ENCODE assay signal across 10 cellular contexts in genomic region chr5:72598461-72599433, GRCh38.
A peak's percentile ranks its signal among the peaks of the same experiment; 100 is the strongest.
DNase-seq lines count a peak whose midpoint lies in the region; ATAC-seq, FAIRE-seq and TF ChIP-seq lines count a peak whose summit lies in the region.
"Had no signal": no experiment of that assay in that cellular context is flagged by ENCODE, and none has a peak within 500 bp of the region (broad histone marks: within the 10 kb centered on the region; RNA-seq: fewer than 3 reads in every experiment).

No MANE protein-coding gene starts in this region.

- CTCF ChIA-PET in A673 (lab: Charles Lee) (interaction anchor here (0.9 kb wide), 1 partner anchor 12 kb away, joined by 3 read pairs; no protein-coding TSS in a partner anchor), K562 (lab: Yijun Ruan, JAX; ENCODE audit: low intra/inter-chr PET ratio) (no interaction called here)

- TF ChIP-seq EP300 in K562 (IDR thresholded peaks at IDR 0.05; ENCODE audit: low read length), result no peak

- BruUV-seq in A673 (replicated peaks; lab: Mats Ljungman, UMichigan), result no TSS peak
- no TSS peak for BruUV-seq in K562 (replicated peaks; lab: Mats Ljungman, UMichigan)

- DNase-seq in A673 (ENCODE audit: low spot score) (peak; percentile 57), LHCN-M2 (ENCODE audit: low read depth) (peak; percentile 95), K562 (ENCODE audit: extremely low read depth in 1 of 4, low spot score in 3 of 4) (peak in 1 of 4 experiments; percentile 22), medulla oblongata (ENCODE audit: extremely low spot score) (peak; percentile 58), posterior cingulate gyrus (no peak), hepatic stellate cell (ENCODE audit: low spot score) (no peak), ACHN (no peak), NCI-H2196 (lab: John Stamatoyannopoulos, UW; ENCODE audit: unreplicated experiment) (no peak)
- DNase-seq: amygdala; CD8-positive, alpha-beta memory T cell had no signal

- H3K9me3 ChIP-seq in A673 (ENCODE audit: low read depth, low read length, poor library complexity, severe bottlenecking) (no peaks in the 10 kb centered on the region), K562 (replicated peaks; ENCODE audit: control insufficient read depth, insufficient read depth, low read depth, low read length) (peaks cover 15% of the 10 kb centered on the region)

- intact Hi-C loops in A673 (cut with micrococcal nuclease; ENCODE audit: unreplicated experiment) (no loop called here), K562 (cut with micrococcal nuclease) (loop anchor here (5.0 kb wide), 1 partner anchor 219 kb away; the partner anchor contains the start of gene TNPO1), posterior cingulate gyrus (cut with DNase I) (no loop called here)

- in situ Hi-C loops in K562 (cut with MboI), result no loop called here
- in situ Hi-C loops in ACHN (cut with HindIII; ENCODE audit: low pct_ligation_motif_present, low pct_unique_long_range_greater_than_20kb, low sequenced_read_pairs), result no loop called here

- peaks cover 9% of the 10 kb centered on the region for H3K4me1 ChIP-seq in A673 (ENCODE audit: insufficient read depth, low read length, poor library complexity, severe bottlenecking)
- H3K4me1 ChIP-seq in K562 (replicated peaks in 1 of 2; ENCODE audit: control insufficient read depth in 2 of 2, insufficient read depth in 2 of 2, low read length in 2 of 2), result peaks cover 10 to 38% of the 10 kb centered on the region in 2 experiments

- H3K4me2 ChIP-seq in K562 (ENCODE audit: insufficient read depth, low read length), result no peak overlapping the region

- H3K4me3 ChIP-seq in A673 (ENCODE audit: low read depth, low read length, poor library complexity, severe bottlenecking) (no peak overlapping the region), K562 (no peak overlapping the region)

- TF ChIP-seq CTCF in A673 (conservative IDR thresholded peaks at IDR 0.05; ENCODE audit: low read depth, low read length), result no peak
- no peak for TF ChIP-seq CTCF in K562 (IDR thresholded peaks at IDR 0.05 in 2 of 3, conservative IDR thresholded peaks at IDR 0.05 in 1 of 3; ENCODE audit: insufficient read depth in 2 of 3, low read depth in 1 of 3, low read length in 3 of 3)

- no peak for ATAC-seq in K562

- H3K27me3 ChIP-seq in A673 (replicated peaks; ENCODE audit: insufficient read depth, low read depth, low read length, poor library complexity) (no peaks in the 10 kb centered on the region), K562 (ENCODE audit: control insufficient read depth in 2 of 2, insufficient read depth in 2 of 2, low read length in 2 of 2) (no peaks in the 10 kb centered on the region)

- no peaks in the 10 kb centered on the region for H3K79me2 ChIP-seq in K562 (ENCODE audit: control insufficient read depth, insufficient read depth, low read length)

- 50% methylated on average over 7 of the region's 7 CpGs for WGBS in K562 (ENCODE audit: insufficient coverage, low coverage, missing lambda C conversion rate)

- FAIRE-seq in K562 (lab: Jason Lieb, UNC), result no peak

- H3K27ac ChIP-seq in A673 (ENCODE audit: low read depth, low read length, poor library complexity, severe bottlenecking) (no peak overlapping the region), K562 (ENCODE audit: extremely low read depth, low read depth, low read length) (peak overlapping the region; percentile 93; the same call in 2 of the 3 replicates)

- H3K9ac ChIP-seq in K562 (ENCODE audit: insufficient read depth in 1 of 2, low read depth in 2 of 2, low read length in 2 of 2), result no peak overlapping the region

- POLR2A ChIA-PET in A673 (lab: Charles Lee; ENCODE audit: low non-redundant PET), result no interaction called here
- POLR2A ChIA-PET in K562 (lab: Yijun Ruan, JAX), result interaction anchor here (0.7 to 1.7 kb wide), 3 partner anchors 11 to 227 kb away, joined by 3 to 10 read pairs (median 4); no protein-coding TSS in a partner anchor

- TF ChIP-seq POLR2A in K562 (conservative IDR thresholded peaks at IDR 0.05), result no peak

- H2AFZ ChIP-seq in K562 (ENCODE audit: low read depth, low read length), result no peak overlapping the region

- no peaks in the 10 kb centered on the region for H3K36me3 ChIP-seq in A673 (ENCODE audit: insufficient read depth, low read length, poor library complexity, severe bottlenecking)
- H3K36me3 ChIP-seq in K562 (ENCODE audit: control insufficient read depth, insufficient read depth, low read length), result peaks cover 3% of the 10 kb centered on the region; the same call in 1 of the 3 replicates

- no peak for TF ChIP-seq RAD21 in K562 (CRISPR knock-in tag; conservative IDR thresholded peaks at IDR 0.05 in 1 of 2, IDR thresholded peaks at IDR 0.05 in 1 of 2)

- H4K20me1 ChIP-seq in K562 (replicated peaks; ENCODE audit: control insufficient read depth, insufficient read depth, low read length), result no peaks in the 10 kb centered on the region

- no peaks in the 10 kb centered on the region for H3K9me1 ChIP-seq in K562 (ENCODE audit: control insufficient read depth, insufficient read depth, low read length)

TF ChIP-seq in K562, 482 proteins besides CTCF, POLR2A, EP300 and RAD21 (continues in another document):
- no peak for TF ChIP-seq STAT5A (IDR thresholded peaks at IDR 0.05; ENCODE audit: borderline replicate concordance, low read length)
- TF ChIP-seq DLX4 (CRISPR knock-in tag; IDR thresholded peaks at IDR 0.05), result no peak
- TF ChIP-seq FOS (IDR thresholded peaks at IDR 0.05; ENCODE audit: extremely low read depth, insufficient read length), result no peak
- peak; percentile 44; the same call in 1 of the 2 replicates for TF ChIP-seq NCOR1 (IDR thresholded peaks at IDR 0.05)
- no peak for TF ChIP-seq ZNF146 (CRISPR knock-in tag; IDR thresholded peaks at IDR 0.05; ENCODE audit: unreplicated experiment)
- TF ChIP-seq ZNF140 (CRISPR knock-in tag; IDR thresholded peaks at IDR 0.05), result no peak
- peak; percentile 53 for TF ChIP-seq TEAD4 (IDR thresholded peaks at IDR 0.05; ENCODE audit: low read length)
- TF ChIP-seq TEAD4 (CRISPR knock-in tag; IDR thresholded peaks at IDR 0.05; ENCODE audit: borderline replicate concordance), result no peak
- TF ChIP-seq ZNF77 (CRISPR knock-in tag; IDR thresholded peaks at IDR 0.05), result no peak
- TF ChIP-seq ZNF717 (CRISPR knock-in tag; IDR thresholded peaks at IDR 0.05), result no peak
- TF ChIP-seq CEBPG (CRISPR knock-in tag; IDR thresholded peaks at IDR 0.05), result peak; percentile 74
- TF ChIP-seq CEBPG (tag; conservative IDR thresholded peaks at IDR 0.05 in 1 of 2, IDR thresholded peaks at IDR 0.05 in 1 of 2), result peak; percentile 75 to 84
- no peak for TF ChIP-seq ZNF3 (CRISPR knock-in tag; IDR thresholded peaks at IDR 0.05)
- no peak for TF ChIP-seq FOSL1 (tag; conservative IDR thresholded peaks at IDR 0.05)
- TF ChIP-seq EGR1 (conservative IDR thresholded peaks at IDR 0.05), result peak; percentile 52
- peak; percentile 69 for TF ChIP-seq DACH1 (IDR thresholded peaks at IDR 0.05; ENCODE audit: partially characterized antibody)
- TF ChIP-seq, protein P1, sequence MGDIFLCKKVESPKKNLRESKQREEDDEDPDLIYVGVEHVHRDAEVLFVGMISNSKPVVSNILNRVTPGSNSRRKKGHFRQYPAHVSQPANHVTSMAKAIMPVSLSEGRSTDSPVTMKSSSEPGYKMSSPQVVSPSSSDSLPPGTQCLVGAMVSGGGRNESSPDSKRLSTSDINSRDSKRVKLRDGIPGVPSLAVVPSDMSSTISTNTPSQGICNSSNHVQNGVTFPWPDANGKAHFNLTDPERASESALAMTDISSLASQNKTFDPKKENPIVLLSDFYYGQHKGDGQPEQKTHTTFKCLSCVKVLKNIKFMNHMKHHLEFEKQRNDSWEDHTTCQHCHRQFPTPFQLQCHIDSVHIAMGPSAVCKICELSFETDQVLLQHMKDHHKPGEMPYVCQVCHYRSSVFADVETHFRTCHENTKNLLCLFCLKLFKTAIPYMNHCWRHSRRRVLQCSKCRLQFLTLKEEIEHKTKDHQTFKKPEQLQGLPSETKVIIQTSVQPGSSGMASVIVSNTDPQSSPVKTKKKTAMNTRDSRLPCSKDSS (IDR thresholded peaks at IDR 0.05; ENCODE audit: low read depth, partially characterized antibody), result no peak
- TF ChIP-seq KDM1A (IDR thresholded peaks at IDR 0.05), result peak; percentile 57 to 69; a peak in 2 of 4 replicates
- TF ChIP-seq ZNF41 (CRISPR knock-in tag; conservative IDR thresholded peaks at IDR 0.05), result no peak
- no peak for TF ChIP-seq FOXJ2 (tag; IDR thresholded peaks at IDR 0.05)
- no peak for TF ChIP-seq KAT2B (IDR thresholded peaks at IDR 0.05; ENCODE audit: low read depth, low read length)
- 0 out of 2 replicates have a peak, but pooled peaks have one; percentile 20 for TF ChIP-seq PML (IDR thresholded peaks at IDR 0.05; ENCODE audit: low read length)
- TF ChIP-seq SUPT5H (IDR thresholded peaks at IDR 0.05), result no peak
- peak; percentile 66; the same call in 1 of the 2 replicates for TF ChIP-seq SMAD4 (CRISPR knock-in tag; conservative IDR thresholded peaks at IDR 0.05)
- no peak for TF ChIP-seq ZNF785 (CRISPR knock-in tag; IDR thresholded peaks at IDR 0.05)
- TF ChIP-seq CHD2 (IDR thresholded peaks at IDR 0.05; ENCODE audit: low read depth, low read length), result no peak
- peak in 1 of 2 experiments; percentile 65; a peak in 1 of 3 replicates for TF ChIP-seq CBX3 (IDR thresholded peaks at IDR 0.05; ENCODE audit: borderline replicate concordance in 1 of 2, low read length in 2 of 2)
- no peak for TF ChIP-seq ZFP36 (IDR thresholded peaks at IDR 0.05; ENCODE audit: low read depth, low read length, partially characterized antibody)

Comparison
In these comparisons a context has a peak if more than half of its experiments do, and no peak if none do; other contexts are left out.
1. DNase-seq: peak in A673 (single experiment), LHCN-M2 (single experiment) and medulla oblongata (single experiment); none in posterior cingulate gyrus (0 of 10), hepatic stellate cell (single experiment), ACHN (single experiment) and NCI-H2196 (single experiment).